Comparison of ENCODE assay signal across 13 cellular contexts in the genomic region with DNA sequence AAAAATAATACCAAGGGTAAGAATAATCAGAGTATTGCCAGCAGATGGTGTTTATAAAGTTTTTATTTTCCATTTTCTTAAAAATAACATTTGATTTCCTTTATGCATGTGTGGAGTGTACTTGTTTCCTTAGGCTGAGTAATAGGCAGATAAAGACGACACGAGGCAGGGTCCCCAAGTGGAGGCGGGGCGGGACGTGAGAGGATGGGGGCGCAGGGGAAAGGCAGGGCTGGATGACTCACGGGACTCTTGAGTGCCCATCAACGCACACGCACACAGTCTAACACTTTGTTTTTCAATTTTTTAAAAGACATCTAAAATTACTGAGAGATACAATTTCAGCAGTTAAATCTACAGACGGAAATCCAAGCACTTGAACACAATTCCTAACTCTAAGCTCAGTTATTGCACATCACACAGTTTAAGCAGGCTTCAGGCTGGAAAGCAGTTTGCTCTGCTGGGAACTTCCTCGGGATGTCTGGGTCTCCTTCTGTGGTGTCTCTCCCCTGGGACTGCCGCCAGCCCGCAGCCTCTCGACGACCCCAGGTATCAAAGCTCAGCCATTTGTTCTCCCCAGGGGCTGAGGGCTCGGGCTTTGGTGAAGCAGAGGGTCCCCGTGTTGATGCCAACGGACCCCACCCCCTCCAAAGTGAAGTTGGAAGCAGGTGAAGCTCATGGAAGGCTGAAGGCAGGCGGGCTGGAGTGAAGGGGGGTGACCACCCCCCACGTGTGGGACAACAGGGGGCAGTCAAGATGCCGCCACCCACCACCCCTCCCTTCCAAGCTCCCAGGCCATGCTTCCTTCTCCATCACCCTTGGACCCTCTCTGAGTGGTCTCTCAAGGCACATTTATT. TPM values are rescaled to one million over a fixed set of nuclear protein-coding genes. Genes with fewer than 3 reads are reported as not detected.
A peak's percentile ranks its signal among the peaks of the same experiment; 100 is the strongest.
DNase-seq lines count a peak whose midpoint lies in the region; ATAC-seq, FAIRE-seq and TF ChIP-seq lines count a peak whose summit lies in the region.
"Had no signal": no experiment of that assay in that cellular context is flagged by ENCODE, and none has a peak within 500 bp of the region (broad histone marks: within the 10 kb centered on the region; RNA-seq: fewer than 3 reads in every experiment).

No MANE protein-coding gene starts in this region.

- DNase-seq in left cardiac atrium, result no peak
- no peak for DNase-seq in right atrium auricular region (ENCODE audit: low spot score)
- peak; percentile 40 for DNase-seq in activated T-cell treated with anti-CD3 and anti-CD28 coated beads for 4 hours
- peak; percentile 73 for DNase-seq in endothelial cell of umbilical vein (ENCODE audit: low read depth, low spot score)
- no peak for DNase-seq in stimulated activated effector memory CD8-positive, alpha-beta T cell treated with anti-CD3 and anti-CD28 coated beads, Interleukin-12 subunit alpha, Interleukin-12 subunit beta, amount 100 ng/mL, for 72 hours (ENCODE audit: low spot score in 2 of 2)
- no peak for DNase-seq in SHP77 treated with DMSO at 0.1 percent for 48 hours (lab: John Stamatoyannopoulos, UW)
- DNase-seq in RKO (ENCODE audit: low spot score), result no peak
- DNase-seq in DMS153 (lab: John Stamatoyannopoulos, UW), result no peak
- DNase-seq: activated naive CD8-positive, alpha-beta T cell treated with anti-CD3 and anti-CD28 coated beads, Interleukin-2, amount 10 ng/mL, durations not matched to agents 7 days and 5 days; effector CD4-positive, alpha-beta T cell; NCI-H1417 treated with DMSO at 0.1 percent for 48 hours; right lobe of liver had no signal

- H3K27ac Mint-ChIP-seq in stimulated activated effector memory CD8-positive, alpha-beta T cell treated with anti-CD3 and anti-CD28 coated beads, Interleukin-12 subunit alpha, Interleukin-12 subunit beta, amount 100 ng/mL, for 72 hours, result peak overlapping the region; percentile 89
- H3K27ac Mint-ChIP-seq: T-helper 2 cell treated with Interferon-gamma antibody and Interleukin-4, amounts not matched to agents 5 μg/mL and 100 μg/mL, for 36 hours had no signal

- TF ChIP-seq CTCF in right atrium auricular region (IDR thresholded peaks at IDR 0.05) (no peak), endothelial cell of umbilical vein (IDR thresholded peaks at IDR 0.05; ENCODE audit: extremely low read depth in 1 of 2, insufficient read depth in 1 of 2, low read depth in 1 of 2, low read length in 2 of 2) (no peak)

- H3K36me3 ChIP-seq in right atrium auricular region, result no peaks in the 10 kb centered on the region
- no peaks in the 10 kb centered on the region for H3K36me3 ChIP-seq in endothelial cell of umbilical vein (ENCODE audit: control insufficient read depth in 2 of 2, extremely low read depth in 1 of 2, insufficient read depth in 2 of 2, low read length in 2 of 2)
- H3K36me3 ChIP-seq: right lobe of liver had no signal

- H3K9me3 Mint-ChIP-seq in stimulated activated effector memory CD8-positive, alpha-beta T cell treated with anti-CD3 and anti-CD28 coated beads, Interleukin-12 subunit alpha, Interleukin-12 subunit beta, amount 100 ng/mL, for 72 hours, result no peaks in the 10 kb centered on the region
- H3K9me3 Mint-ChIP-seq: activated naive CD8-positive, alpha-beta T cell treated with anti-CD3 and anti-CD28 coated beads, Interleukin-2, amount 10 ng/mL, durations not matched to agents 7 days and 5 days; T-helper 2 cell treated with Interferon-gamma antibody and Interleukin-4, amounts not matched to agents 5 μg/mL and 100 μg/mL, for 36 hours had no signal

- peaks cover 61% of the 10 kb centered on the region for H3K36me3 Mint-ChIP-seq in stimulated activated effector memory CD8-positive, alpha-beta T cell treated with anti-CD3 and anti-CD28 coated beads, Interleukin-12 subunit alpha, Interleukin-12 subunit beta, amount 100 ng/mL, for 72 hours
- H3K36me3 Mint-ChIP-seq: activated naive CD8-positive, alpha-beta T cell treated with anti-CD3 and anti-CD28 coated beads, Interleukin-2, amount 10 ng/mL, durations not matched to agents 7 days and 5 days had no signal

- intact Hi-C loops in left cardiac atrium (cut with DNase I) (loop anchor here in 1 of 2 donors (10.0 kb wide), 1 partner anchor 276 kb away; no protein-coding TSS in a partner anchor), endothelial cell of umbilical vein (cut with micrococcal nuclease) (no loop called here)

- POLR2A ChIA-PET in endothelial cell of umbilical vein (lab: Charles Lee), result interaction anchor here (0.6 kb wide), 1 partner anchor 195 kb away, joined by 3 read pairs; no protein-coding TSS in a partner anchor

- no peak for TF ChIP-seq POLR2A in endothelial cell of umbilical vein (IDR thresholded peaks at IDR 0.05; ENCODE audit: low read depth, low read length)

- H3K4me1 ChIP-seq in right atrium auricular region, result peaks cover 0 to 27% of the 10 kb centered on the region in 2 donors
- peaks cover 10% of the 10 kb centered on the region for H3K4me1 ChIP-seq in endothelial cell of umbilical vein (ENCODE audit: control insufficient read depth, extremely low read depth, insufficient read depth, low read length)
- H3K4me1 ChIP-seq: right lobe of liver had no signal

- H3K4me3 Mint-ChIP-seq in stimulated activated effector memory CD8-positive, alpha-beta T cell treated with anti-CD3 and anti-CD28 coated beads, Interleukin-12 subunit alpha, Interleukin-12 subunit beta, amount 100 ng/mL, for 72 hours, result no peak overlapping the region
- H3K4me3 Mint-ChIP-seq: activated naive CD8-positive, alpha-beta T cell treated with anti-CD3 and anti-CD28 coated beads, Interleukin-2, amount 10 ng/mL, durations not matched to agents 7 days and 5 days; T-helper 2 cell treated with Interferon-gamma antibody and Interleukin-4, amounts not matched to agents 5 μg/mL and 100 μg/mL, for 36 hours had no signal

- H3K4me3 ChIP-seq in right atrium auricular region (no peak overlapping the region), endothelial cell of umbilical vein (replicated peaks in 1 of 3; ENCODE audit: insufficient read depth in 1 of 3, low read depth in 1 of 3, low read length in 3 of 3) (no peak overlapping the region)
- H3K4me3 ChIP-seq: right lobe of liver had no signal

- CTCF ChIA-PET in endothelial cell of umbilical vein (lab: Charles Lee), result interaction anchor here (1.3 to 4.1 kb wide), 4 partner anchors 10 to 163 kb away, joined by 3 to 54 read pairs (median 8); no protein-coding TSS in a partner anchor

- no TSS peak for BruUV-seq in endothelial cell of umbilical vein (replicated peaks; lab: Mats Ljungman, UMichigan)

- no peak overlapping the region for H3K9ac ChIP-seq in endothelial cell of umbilical vein (replicated peaks; ENCODE audit: extremely low read depth, insufficient read depth, low read length)

- dilution Hi-C loops in endothelial cell of umbilical vein (cut with MboI; ENCODE audit: extremely low pct_ligation_motif_present, low sequenced_read_pairs), result no loop called here

- H3K27ac ChIP-seq in right atrium auricular region (no peak overlapping the region), endothelial cell of umbilical vein (ENCODE audit: insufficient read depth, low read depth, low read length) (no peak overlapping the region)
- H3K27ac ChIP-seq: right lobe of liver had no signal

- no peaks in the 10 kb centered on the region for H3K79me2 ChIP-seq in endothelial cell of umbilical vein (ENCODE audit: control insufficient read depth, insufficient read depth, low read length)

- FAIRE-seq in endothelial cell of umbilical vein (lab: Jason Lieb, UNC), result peak; percentile 8

- H3K27me3 ChIP-seq in right atrium auricular region, result no peaks in the 10 kb centered on the region
- no peaks in the 10 kb centered on the region for H3K27me3 ChIP-seq in endothelial cell of umbilical vein (ENCODE audit: control insufficient read depth in 2 of 2, insufficient read depth in 2 of 2, low read length in 2 of 2)
- H3K27me3 ChIP-seq: right lobe of liver had no signal

- H3K4me1 Mint-ChIP-seq in stimulated activated effector memory CD8-positive, alpha-beta T cell treated with anti-CD3 and anti-CD28 coated beads, Interleukin-12 subunit alpha, Interleukin-12 subunit beta, amount 100 ng/mL, for 72 hours, result peaks cover 45% of the 10 kb centered on the region

- no peaks in the 10 kb centered on the region for H3K9me1 ChIP-seq in endothelial cell of umbilical vein (replicated peaks; ENCODE audit: control insufficient read depth, extremely low read depth, insufficient read depth, low read length)

- H3K4me2 ChIP-seq in endothelial cell of umbilical vein (ENCODE audit: insufficient read depth, low read length), result peak overlapping the region; percentile 57

- H3K9me3 ChIP-seq in right atrium auricular region (no peaks in the 10 kb centered on the region), endothelial cell of umbilical vein (replicated peaks; ENCODE audit: control insufficient read depth, insufficient read depth, low read length) (no peaks in the 10 kb centered on the region)
- H3K9me3 ChIP-seq: right lobe of liver had no signal

- H2AFZ ChIP-seq in endothelial cell of umbilical vein (ENCODE audit: low read depth, low read length), result peak overlapping the region; percentile 81

- no peaks in the 10 kb centered on the region for H4K20me1 ChIP-seq in endothelial cell of umbilical vein (replicated peaks; ENCODE audit: control insufficient read depth, extremely low read depth, insufficient read depth, low read length)

- ATAC-seq in left cardiac atrium, result peak; percentile 13 to 17
- peak; percentile 48 for ATAC-seq in stimulated activated effector memory CD8-positive, alpha-beta T cell treated with anti-CD3 and anti-CD28 coated beads, Interleukin-12 subunit alpha, Interleukin-12 subunit beta, amount 100 ng/mL, for 72 hours
- ATAC-seq: right lobe of liver had no signal

TF ChIP-seq in endothelial cell of umbilical vein, 7 proteins besides CTCF, POLR2A, EP300 and RAD21:
- TF ChIP-seq EZH2 (IDR thresholded peaks at IDR 0.05; ENCODE audit: borderline replicate concordance, low read depth, low read length, severe bottlenecking), result no peak
- peak; percentile 68 for TF ChIP-seq FOS (IDR thresholded peaks at IDR 0.05; ENCODE audit: borderline replicate concordance, insufficient read depth, low read length)

RNA-seq across cellular contexts. Expression of gene SPOCK2, which starts 29.1 kb away (rescaled TPM):
- total RNA-seq in left cardiac atrium (1 to 10 TPM; 8.1 to 9.8 TPM), right atrium auricular region (10 to 100 TPM; 19.3 to 19.8 TPM), endothelial cell of umbilical vein (0.67 and 1.1 TPM in 2 replicates)
- polyA plus RNA-seq in endothelial cell of umbilical vein, result 0.40 and 0.43 TPM in 2 replicates
- polyA plus RNA-seq in endothelial cell of umbilical vein (2011; cell fraction: cytosol; rRNA removed), result 0.26 and 0.35 TPM in 2 replicates
- 0.42 and 0.73 TPM in 2 replicates for polyA plus RNA-seq in endothelial cell of umbilical vein (2011; cell fraction: nucleus; rRNA removed)
- 0.08 and 0.31 TPM in 2 replicates for polyA plus RNA-seq in endothelial cell of umbilical vein (2012)
- polyA minus RNA-seq in endothelial cell of umbilical vein, result 0.15 and 0.23 TPM in 2 replicates
- polyA minus RNA-seq in endothelial cell of umbilical vein (2011; cell fraction: cytosol; rRNA and poly(A)+ RNA removed), result 0.72 TPM
- 0.63 and 2.2 TPM in 2 replicates for polyA minus RNA-seq in endothelial cell of umbilical vein (2011; cell fraction: nucleus; rRNA and poly(A)+ RNA removed)

Comparison
In these comparisons a context has a peak if more than half of its experiments do, and no peak if none do; other contexts are left out.
1. DNase-seq: peak in activated T-cell treated with anti-CD3 and anti-CD28 coated beads for 4 hours (single experiment) and endothelial cell of umbilical vein (single experiment); none in left cardiac atrium (single experiment), right atrium auricular region (single experiment), stimulated activated effector memory CD8-positive, alpha-beta T cell treated with anti-CD3 and anti-CD28 coated beads, Interleukin-12 subunit alpha, Interleukin-12 subunit beta, amount 100 ng/mL, for 72 hours (0 of 2), SHP77 treated with DMSO at 0.1 percent for 48 hours (single experiment), RKO (single experiment) and DMS153 (single experiment).